8 cellular contexts compared by ENCODE assay signal in the genomic region with DNA sequence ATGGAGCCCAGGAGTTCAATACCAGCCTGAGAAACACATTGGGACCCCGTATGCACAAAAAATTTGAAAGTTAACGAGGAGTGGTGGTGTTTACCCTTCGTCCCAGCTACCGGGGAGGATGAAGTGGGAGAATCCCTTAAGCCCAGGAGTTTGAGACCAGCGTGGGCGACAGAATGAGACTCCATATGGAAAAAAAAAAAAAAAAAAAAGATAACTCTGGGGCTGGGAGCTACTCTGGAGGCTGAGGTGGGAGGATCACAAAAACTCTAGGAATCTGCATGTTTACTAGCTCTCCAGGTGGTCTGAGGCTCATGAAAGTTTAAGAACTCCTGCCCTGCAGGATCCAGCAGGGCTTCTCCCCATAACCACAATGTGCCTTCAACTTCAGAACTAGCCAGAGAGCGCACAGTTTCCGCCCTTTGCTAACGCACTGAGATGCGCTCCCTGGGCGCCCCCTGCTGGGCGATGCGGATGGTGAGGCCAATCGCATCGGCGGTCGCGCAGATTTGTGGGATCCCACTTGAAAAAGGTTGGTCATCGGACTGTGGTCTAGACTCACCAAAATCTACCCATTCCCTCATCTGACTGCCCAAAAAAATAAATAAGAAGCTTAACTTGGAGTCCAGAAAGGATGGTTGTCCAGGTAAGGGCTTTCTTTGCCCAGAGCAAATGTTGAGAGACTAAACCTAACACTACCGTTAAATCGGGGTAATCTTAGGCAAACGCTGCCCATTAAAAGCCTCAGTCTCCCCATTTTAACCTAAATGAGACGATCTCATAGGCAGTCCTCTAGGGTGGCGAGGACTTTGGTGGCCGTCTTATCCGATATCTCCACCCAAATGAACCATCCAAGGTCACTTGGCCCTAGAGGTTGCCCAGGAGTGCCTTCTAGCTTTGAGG. TPM values are rescaled to one million over a fixed set of nuclear protein-coding genes. Genes with fewer than 3 reads are reported as not detected.
DNase-seq lines count a peak whose midpoint lies in the region; TF ChIP-seq lines count a peak whose summit lies in the region.

No MANE protein-coding gene starts in this region.

- intact Hi-C loops in lower leg skin (cut with DNase I; ENCODE audit: low total_unique reads) = no loop called here

- no peak overlapping the region for H3K4me3 ChIP-seq in lower leg skin (ENCODE audit: low read depth, poor library complexity, severe bottlenecking)

- TF ChIP-seq POLR2A in lower leg skin (IDR thresholded peaks at IDR 0.05) = no peak

- 33 to 34% methylated on average over 25 to 26 of the region's 26 CpGs for WGBS in lower leg skin, 2 donors

- TF ChIP-seq CTCF in GM20000 (IDR thresholded peaks at IDR 0.05; ENCODE audit: extremely low read depth, missing control alignments) (peak; percentile 97), lower leg skin (IDR thresholded peaks at IDR 0.05) (peak in 2 of 3 donors; percentile 51 to 66)

- DNase-seq in AG08396 (ENCODE audit: low spot score) = peak; percentile 84
- peak; percentile 86 for DNase-seq in GM20000 (ENCODE audit: low spot score)
- peak; percentile 81 for DNase-seq in NCI-H510A treated with DMSO at 0.1 percent for 48 hours (lab: John Stamatoyannopoulos, UW)
- DNase-seq in activated CD4-positive, alpha-beta T cell treated with anti-CD3 and anti-CD28 coated beads, Interleukin-2, amount 50 U/mL, for 1 hour = peak; percentile 84
- DNase-seq in dedifferentiated amniotic fluid mesenchymal stem cell (ENCODE audit: extremely low spot score) = peak; percentile 33
- peak; percentile 66 to 94 for DNase-seq in lower leg skin (ENCODE audit: low spot score in 2 of 2)
- DNase-seq in stimulated activated CD8-positive, alpha-beta memory T cell treated with anti-CD3 and anti-CD28 coated beads, Interleukin-12 subunit alpha, Interleukin-12 subunit beta, amount 100 ng/mL, for 4 hours (ENCODE audit: low read depth) = peak; percentile 64
- no peak for DNase-seq in OCI-M2 (lab: John Stamatoyannopoulos, UW; ENCODE audit: unreplicated experiment)

RNA-seq across cellular contexts. Expression of a gene that starts 8.8 kb away (rescaled TPM):
- not detected for total RNA-seq in lower leg skin

RNA-seq across cellular contexts. Expression of a gene that starts 9.9 kb away (rescaled TPM):
- total RNA-seq in lower leg skin = 100 to 1,000 TPM in 1 of 4 donors, 10 to 100 TPM in 3; 52.3 to 104 (median 56.9) TPM

RNA-seq across cellular contexts. Expression of a gene that starts 46.0 kb away (rescaled TPM):
- 1 to 10 TPM in 3 of 4 donors, not detected in 1; 2.0 to 6.1 (median 3.5) TPM for total RNA-seq in lower leg skin

RNA-seq across cellular contexts. Expression of a gene that starts 46.8 kb away (rescaled TPM):
- not detected for total RNA-seq in lower leg skin

RNA-seq across cellular contexts. Expression of a gene that starts 57.4 kb away (rescaled TPM):
- total RNA-seq in lower leg skin = 1 to 10 TPM; 5.1 to 9.6 (median 5.8) TPM
